Comparison of ENCODE assay signal across 19 cellular contexts in the genomic region with DNA sequence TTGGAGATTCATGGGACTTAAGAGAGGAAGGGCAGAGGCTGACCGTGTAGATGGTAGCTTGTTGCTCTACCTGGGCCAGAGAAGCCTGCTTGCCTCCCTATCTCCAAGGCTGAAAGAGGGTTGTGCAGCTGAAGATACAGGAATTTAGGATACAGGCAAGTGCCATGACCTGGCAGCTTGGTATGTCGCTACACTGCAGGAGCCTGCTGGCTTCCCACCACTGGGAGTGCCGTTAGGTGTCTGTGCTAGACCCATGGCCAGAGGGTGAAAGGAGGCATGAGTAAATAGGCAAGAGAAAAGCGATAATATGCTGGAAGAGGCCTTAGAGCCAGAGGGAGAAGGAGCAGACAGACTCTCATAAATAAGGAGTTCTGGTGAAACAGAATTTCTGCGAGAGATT. TPM values are rescaled to one million over a fixed set of nuclear protein-coding genes. Genes with fewer than 3 reads are reported as not detected.
DNase-seq lines count a peak whose midpoint lies in the region; ATAC-seq, FAIRE-seq and TF ChIP-seq lines count a peak whose summit lies in the region.
"Had no signal": no experiment of that assay in that cellular context is flagged by ENCODE, and none has a peak within 500 bp of the region (broad histone marks: within the 10 kb centered on the region; RNA-seq: fewer than 3 reads in every experiment).

No MANE protein-coding gene starts in this region.

- H3K9me3 ChIP-seq in left ventricle myocardium inferior (replicated peaks), result no peaks in the 10 kb centered on the region
- H3K9me3 ChIP-seq in right atrium auricular region, result no peaks in the 10 kb centered on the region
- H3K9me3 ChIP-seq: left lung, prostate gland, vagina had no signal

- H3K36me3 ChIP-seq in left ventricle myocardium inferior (peaks cover 9% of the 10 kb centered on the region), right atrium auricular region (no peaks in the 10 kb centered on the region), brain microvascular endothelial cell (replicated peaks) (no peaks in the 10 kb centered on the region)
- H3K36me3 ChIP-seq: prostate gland, vagina had no signal

- no peak overlapping the region for H3K4me3 ChIP-seq in left ventricle myocardium inferior
- no peak overlapping the region for H3K4me3 ChIP-seq in right atrium auricular region
- H3K4me3 ChIP-seq in brain microvascular endothelial cell (ENCODE audit: low read depth, low read length), result no peak overlapping the region
- H3K4me3 ChIP-seq: left lung, prostate gland, vagina had no signal

- H3K27me3 ChIP-seq in left ventricle myocardium inferior (ENCODE audit: low read depth) (no peaks in the 10 kb centered on the region), right atrium auricular region (no peaks in the 10 kb centered on the region), brain microvascular endothelial cell (replicated peaks) (no peaks in the 10 kb centered on the region)
- H3K27me3 ChIP-seq: left lung, vagina had no signal

- TF ChIP-seq CTCF in left ventricle myocardium inferior (IDR thresholded peaks at IDR 0.05; ENCODE audit: borderline replicate concordance) (no peak), right atrium auricular region (IDR thresholded peaks at IDR 0.05) (no peak), brain microvascular endothelial cell (IDR thresholded peaks at IDR 0.05; ENCODE audit: low read depth, low read length, missing control alignments) (no peak)

- in situ Hi-C loops in brain microvascular endothelial cell (cut with HindIII; ENCODE audit: low pct_ligation_motif_present, low sequenced_read_pairs), result no loop called here

- peaks cover 42% of the 10 kb centered on the region for H3K4me1 ChIP-seq in left ventricle myocardium inferior
- peaks cover 0 to 32% of the 10 kb centered on the region in 2 donors for H3K4me1 ChIP-seq in right atrium auricular region

- no peak for FAIRE-seq in urothelium cell line (lab: Jason Lieb, UNC)

- DNase-seq in left ventricle myocardium inferior (no peak), right atrium auricular region (ENCODE audit: low spot score) (no peak), NCI-H226 (peak; percentile 60), left lobe of liver (ENCODE audit: low spot score) (peak; percentile 8), urothelium cell line (ENCODE audit: low spot score) (peak; percentile 36), DMS53 (lab: John Stamatoyannopoulos, UW) (no peak), brain microvascular endothelial cell (no peak)
- DNase-seq: activated CD4-positive, alpha-beta T cell treated with anti-CD3 and anti-CD28 coated beads, Interleukin-2, amount 50 U/mL, for 4 hours; activated T-cell treated with anti-CD3 and anti-CD28 coated beads, Interleukin-2, amount 50 U/mL, for 48 hours; effector CD4-positive, alpha-beta T cell; HCEC 1CT; hypothalamus; left lung; NCI-H187 treated with DMSO at 0.1 percent for 48 hours; NCI-H446 treated with DMSO at 0.1 percent for 48 hours; stimulated activated naive CD8-positive, alpha-beta T cell treated with anti-CD3 and anti-CD28 coated beads, Interleukin-15, Interleukin-2, amounts not matched to agents 100 U/mL and 50 U/mL, for 24 hours had no signal

- ATAC-seq in left lobe of liver (no peak), GM21526 (IDR thresholded peaks at IDR 0.05; ENCODE audit: low FRiP score, unreplicated experiment) (no peak)
- ATAC-seq: left lung; stimulated activated naive CD8-positive, alpha-beta T cell treated with anti-CD3 and anti-CD28 coated beads, Interleukin-15, Interleukin-2, amounts not matched to agents 100 U/mL and 50 U/mL, for 24 hours had no signal

- intact Hi-C loops in left ventricle myocardium inferior (cut with micrococcal nuclease), result no loop called here

- H3K27ac ChIP-seq in left ventricle myocardium inferior (replicated peaks) (peak overlapping the region; percentile 99), right atrium auricular region (no peak overlapping the region), brain microvascular endothelial cell (no peak overlapping the region)
- H3K27ac ChIP-seq: left lung, prostate gland, vagina had no signal

RNA-seq across cellular contexts. Expression of gene NAA60, which starts 10.6 kb away (rescaled TPM):
- total RNA-seq in left ventricle myocardium inferior (38.2 TPM), right atrium auricular region (10 to 100 TPM; 28.1 to 29.1 TPM), left lobe of liver (39.5 TPM)

RNA-seq across cellular contexts. Expression of gene ZNF597, which starts 10.8 kb away (rescaled TPM):
- total RNA-seq in left ventricle myocardium inferior (1.7 TPM), right atrium auricular region (1 to 10 TPM; 1.3 to 2.2 TPM), left lobe of liver (0.91 TPM)

RNA-seq across cellular contexts. Expression of gene C16orf90, which starts 41.2 kb away (rescaled TPM):
- not detected for total RNA-seq in left ventricle myocardium inferior
- not detected for total RNA-seq in right atrium auricular region
- total RNA-seq in left lobe of liver, result not detected
- total RNA-seq: left lung, vagina had no signal

RNA-seq across cellular contexts. Expression of gene CLUAP1, which starts 46.7 kb away (rescaled TPM):
- total RNA-seq in left ventricle myocardium inferior (14.4 TPM), right atrium auricular region (10 to 100 TPM in 1 of 2 donors, 1 to 10 TPM in 1; 8.8 to 10.9 TPM), left lobe of liver (6.8 TPM)

RNA-seq across cellular contexts. Expression of gene ZNF174, which starts 53.1 kb away (rescaled TPM):
- total RNA-seq in left ventricle myocardium inferior (10.1 TPM), right atrium auricular region (10 to 100 TPM; 10.2 to 16.5 TPM), left lobe of liver (4.2 TPM)

Comparison
In these comparisons a context has a peak if more than half of its experiments do, and no peak if none do; other contexts are left out.
1. DNase-seq: peak in NCI-H226 (single experiment), left lobe of liver (single experiment) and urothelium cell line (single experiment); none in left ventricle myocardium inferior (single experiment), right atrium auricular region (single experiment), DMS53 (single experiment) and brain microvascular endothelial cell (single experiment).